In genomic region chr10:50025627-50026026, GRCh38 we compare ENCODE assay signal across 31 cellular contexts.
"Had no signal": no experiment of that assay in that cellular context is flagged by ENCODE, and none has a peak within 500 bp of the region (broad histone marks: within the 10 kb centered on the region; RNA-seq: fewer than 3 reads in every experiment).

No MANE protein-coding gene starts in this region.

- H3K4me1 ChIP-seq: parathyroid adenoma, psoas muscle, right lobe of liver, sigmoid colon, suprapubic skin, testis, tibial artery, transverse colon, upper lobe of right lung, vagina had no signal

- H3K4me3 ChIP-seq: ovary, psoas muscle, right lobe of liver, sigmoid colon, suprapubic skin, testis, tibial artery, transverse colon, upper lobe of right lung, vagina had no signal

- ATAC-seq: naive thymus-derived CD8-positive, alpha-beta T cell; natural killer cell treated with Interleukin-12 subunit alpha and Interleukin-12 subunit beta and Interleukin-15 and Interleukin-18, amount 100 ng/mL, for 72 hours; psoas muscle; stimulated activated effector memory CD8-positive, alpha-beta T cell treated with anti-CD3 and anti-CD28 coated beads, Interleukin-12 subunit alpha, Interleukin-12 subunit beta, amount 100 ng/mL, for 72 hours; stimulated activated naive B cell treated with anti-CD40 and anti-IgM and Interleukin-4, amounts not matched to agents 10 μg/mL and 1 μg/mL and 100 μg/mL, for 72 hours had no signal

- H3K36me3 ChIP-seq: ovary, right lobe of liver, sigmoid colon, suprapubic skin, tibial artery, transverse colon, upper lobe of right lung, vagina had no signal

- H3K79me2 ChIP-seq: parathyroid adenoma had no signal

- H3K36me3 Mint-ChIP-seq: naive B cell; natural killer cell treated with Interleukin-12 subunit alpha and Interleukin-12 subunit beta and Interleukin-15 and Interleukin-18, amount 100 ng/mL, for 72 hours; stimulated activated effector memory CD8-positive, alpha-beta T cell treated with anti-CD3 and anti-CD28 coated beads, Interleukin-12 subunit alpha, Interleukin-12 subunit beta, amount 100 ng/mL, for 72 hours; stimulated activated naive B cell treated with anti-CD40 and anti-IgM and Interleukin-4, amounts not matched to agents 10 μg/mL and 1 μg/mL and 100 μg/mL, for 72 hours; type B pancreatic cell had no signal

- H3K9me3 ChIP-seq: ovary, psoas muscle, right lobe of liver, sigmoid colon, suprapubic skin, testis, tibial artery, transverse colon, upper lobe of right lung, vagina had no signal

- H3K27ac Mint-ChIP-seq: naive thymus-derived CD8-positive, alpha-beta T cell; natural killer cell treated with Interleukin-12 subunit alpha and Interleukin-12 subunit beta and Interleukin-15 and Interleukin-18, amount 100 ng/mL, for 72 hours; nephron progenitor cell; progenitor cell of endocrine pancreas; stimulated activated effector memory CD8-positive, alpha-beta T cell treated with anti-CD3 and anti-CD28 coated beads, Interleukin-12 subunit alpha, Interleukin-12 subunit beta, amount 100 ng/mL, for 72 hours; stimulated activated naive B cell treated with anti-CD40 and anti-IgM and Interleukin-4, amounts not matched to agents 10 μg/mL and 1 μg/mL and 100 μg/mL, for 72 hours; stimulated activated naive CD8-positive, alpha-beta T cell treated with anti-CD3 and anti-CD28 coated beads, Interleukin-15, Interleukin-2, amounts not matched to agents 100 ng/mL and 50 ng/mL, for 24 hours; type B pancreatic cell had no signal

- H3K4me3 Mint-ChIP-seq: naive B cell; naive thymus-derived CD8-positive, alpha-beta T cell; natural killer cell treated with Interleukin-12 subunit alpha and Interleukin-12 subunit beta and Interleukin-15 and Interleukin-18, amount 100 ng/mL, for 72 hours; nephron progenitor cell; neural crest cell; stimulated activated effector memory CD8-positive, alpha-beta T cell treated with anti-CD3 and anti-CD28 coated beads, Interleukin-12 subunit alpha, Interleukin-12 subunit beta, amount 100 ng/mL, for 72 hours; stimulated activated naive B cell treated with anti-CD40 and anti-IgM and Interleukin-4, amounts not matched to agents 10 μg/mL and 1 μg/mL and 100 μg/mL, for 72 hours; stimulated activated naive CD8-positive, alpha-beta T cell treated with anti-CD3 and anti-CD28 coated beads, Interleukin-15, Interleukin-2, amounts not matched to agents 100 ng/mL and 50 ng/mL, for 24 hours; type B pancreatic cell had no signal

- H2AFZ ChIP-seq: parathyroid adenoma had no signal

- DNase-seq: naive B cell; naive thymus-derived CD8-positive, alpha-beta T cell; nephron progenitor cell; occipital lobe; ovary; posterior cingulate gyrus; psoas muscle; right cardiac atrium; right lobe of liver; sigmoid colon; small intestine; stimulated activated CD4-positive, alpha-beta T cell treated with anti-CD3 and anti-CD28 coated beads, Interleukin-15, amount 100 ng/mL, for 24 hours; stimulated activated CD4-positive, alpha-beta T cell treated with anti-CD3 and anti-CD28 coated beads, Interleukin-2, amount 100 ng/mL, for 24 hours; stimulated activated CD4-positive, alpha-beta T cell treated with anti-CD3 and anti-CD28 coated beads, Interleukin-2, amount 100 ng/mL, for 48 hours; stimulated activated CD4-positive, alpha-beta T cell treated with anti-CD3 and anti-CD28 coated beads, Interleukin-4, amount 100 ng/mL, for 24 hours; stimulated activated naive B cell treated with anti-CD40 and anti-IgM and Interleukin-4, amounts not matched to agents 10 μg/mL and 1 μg/mL and 100 μg/mL, for 72 hours; stimulated activated naive CD4-positive, alpha-beta T cell treated with Interleukin-2 at 50 U/mL for 16 hours; substantia nigra; testis; tibial artery; transverse colon; upper lobe of right lung had no signal

- H3K27me3 ChIP-seq: ovary, right lobe of liver, testis, transverse colon, vagina had no signal

- H3K9ac ChIP-seq: parathyroid adenoma had no signal

- H3K9me3 Mint-ChIP-seq: naive thymus-derived CD8-positive, alpha-beta T cell; natural killer cell treated with Interleukin-12 subunit alpha and Interleukin-12 subunit beta and Interleukin-15 and Interleukin-18, amount 100 ng/mL, for 72 hours; nephron progenitor cell; stimulated activated effector memory CD8-positive, alpha-beta T cell treated with anti-CD3 and anti-CD28 coated beads, Interleukin-12 subunit alpha, Interleukin-12 subunit beta, amount 100 ng/mL, for 72 hours; stimulated activated naive B cell treated with anti-CD40 and anti-IgM and Interleukin-4, amounts not matched to agents 10 μg/mL and 1 μg/mL and 100 μg/mL, for 72 hours; stimulated activated naive CD8-positive, alpha-beta T cell treated with anti-CD3 and anti-CD28 coated beads, Interleukin-15, Interleukin-2, amounts not matched to agents 100 ng/mL and 50 ng/mL, for 24 hours; type B pancreatic cell had no signal

- H3K27ac ChIP-seq: ovary, parathyroid adenoma, psoas muscle, right lobe of liver, sigmoid colon, suprapubic skin, testis, tibial artery, transverse colon, upper lobe of right lung, vagina had no signal

- H3K4me1 Mint-ChIP-seq: naive B cell; nephron progenitor cell; neural crest cell; stimulated activated effector memory CD8-positive, alpha-beta T cell treated with anti-CD3 and anti-CD28 coated beads, Interleukin-12 subunit alpha, Interleukin-12 subunit beta, amount 100 ng/mL, for 72 hours; stimulated activated naive B cell treated with anti-CD40 and anti-IgM and Interleukin-4, amounts not matched to agents 10 μg/mL and 1 μg/mL and 100 μg/mL, for 72 hours had no signal
